In genomic region chr4:70734168-70734954, GRCh38 we compare ENCODE assay signal across 8 cellular contexts. TPM values are rescaled to one million over a fixed set of nuclear protein-coding genes. Genes with fewer than 3 reads are reported as not detected.
DNase-seq lines count a peak whose midpoint lies in the region.

No MANE protein-coding gene starts in this region.

- in situ Hi-C loops in HAP-1 (cut with MboI; ENCODE audit: low sequenced_read_pairs), result no loop called here

- no peaks in the 10 kb centered on the region for H3K9me3 ChIP-seq in HAP-1

- H3K36me3 Mint-ChIP-seq in activated T-helper 2 cell treated with anti-CD3 and anti-CD28 coated beads, Interferon-gamma antibody, Interleukin-2, Interleukin-4, amounts not matched to agents 10 μg/mL and 5 μg/mL and 100 μg/mL, durations not matched to agents 14 hours and 24 hours and 36 hours (ENCODE audit: low read depth), result no peaks in the 10 kb centered on the region

- intact Hi-C loops in activated T-helper 2 cell treated with anti-CD3 and anti-CD28 coated beads, Interferon-gamma antibody, Interleukin-2, Interleukin-4, amounts not matched to agents 10 μg/mL and 5 μg/mL and 100 μg/mL, durations not matched to agents 14 hours and 24 hours and 36 hours (cut with micrococcal nuclease), result loop anchor here (1.0 to 10.0 kb wide), 6 partner anchors 29 to 270 kb away; partner anchors contain the start of genes ENAM, MOB1B and UTP3

- H3K36me3 ChIP-seq in HAP-1 (replicated peaks), result no peaks in the 10 kb centered on the region

- peak overlapping the region; percentile 79 for H3K27ac Mint-ChIP-seq in activated T-helper 2 cell treated with anti-CD3 and anti-CD28 coated beads, Interferon-gamma antibody, Interleukin-2, Interleukin-4, amounts not matched to agents 10 μg/mL and 5 μg/mL and 100 μg/mL, durations not matched to agents 14 hours and 24 hours and 36 hours

- H3K4me3 Mint-ChIP-seq in activated T-helper 2 cell treated with anti-CD3 and anti-CD28 coated beads, Interferon-gamma antibody, Interleukin-2, Interleukin-4, amounts not matched to agents 10 μg/mL and 5 μg/mL and 100 μg/mL, durations not matched to agents 14 hours and 24 hours and 36 hours (ENCODE audit: low read depth), result peak overlapping the region; percentile 74

- H3K4me3 ChIP-seq in HAP-1, result peak overlapping the region; percentile 1; the same call in 1 of the 2 replicates

- no peaks in the 10 kb centered on the region for H3K27me3 ChIP-seq in HAP-1 (ENCODE audit: low read depth)

- peak; percentile 65 for DNase-seq in activated effector memory CD4-positive, alpha-beta T cell treated with anti-CD3 and anti-CD28 coated beads, Interleukin-2, amount 50 U/mL, for 16 hours
- DNase-seq in activated effector memory CD4-positive, alpha-beta T cell treated with Interleukin-2 at 50 U/mL for 16 hours, result no peak
- DNase-seq in HAP-1 (ENCODE audit: low spot score in 2 of 2) (peak; percentile 44 to 77), M059J (ENCODE audit: low read depth) (peak; percentile 67), glomerular visceral epithelial cell (ENCODE audit: extremely low spot score) (peak; percentile 52), renal cortical epithelial cell (ENCODE audit: low read depth) (peak; percentile 87), NCI-H2196 treated with DMSO at 0.1 percent for 48 hours (lab: John Stamatoyannopoulos, UW; ENCODE audit: unreplicated experiment) (no peak)
- peak; percentile 41 for DNase-seq in activated T-helper 2 cell treated with anti-CD3 and anti-CD28 coated beads, Interferon-gamma antibody, Interleukin-2, Interleukin-4, amounts not matched to agents 10 μg/mL and 5 μg/mL and 100 μg/mL, durations not matched to agents 14 hours and 24 hours and 36 hours (ENCODE audit: low spot score)

- no peaks in the 10 kb centered on the region for H3K9me3 Mint-ChIP-seq in activated T-helper 2 cell treated with anti-CD3 and anti-CD28 coated beads, Interferon-gamma antibody, Interleukin-2, Interleukin-4, amounts not matched to agents 10 μg/mL and 5 μg/mL and 100 μg/mL, durations not matched to agents 14 hours and 24 hours and 36 hours

- H3K4me1 Mint-ChIP-seq in activated T-helper 2 cell treated with anti-CD3 and anti-CD28 coated beads, Interferon-gamma antibody, Interleukin-2, Interleukin-4, amounts not matched to agents 10 μg/mL and 5 μg/mL and 100 μg/mL, durations not matched to agents 14 hours and 24 hours and 36 hours (ENCODE audit: low read depth), result peaks cover 40% of the 10 kb centered on the region

- H3K4me1 ChIP-seq in HAP-1, result peaks cover 18% of the 10 kb centered on the region

- no peaks in the 10 kb centered on the region for H3K27me3 Mint-ChIP-seq in activated T-helper 2 cell treated with anti-CD3 and anti-CD28 coated beads, Interferon-gamma antibody, Interleukin-2, Interleukin-4, amounts not matched to agents 10 μg/mL and 5 μg/mL and 100 μg/mL, durations not matched to agents 14 hours and 24 hours and 36 hours (ENCODE audit: low read depth)

RNA-seq across cellular contexts. Expression of gene RUFY3, which starts 12.6 kb away (rescaled TPM):
- 6.9 and 12.9 TPM in 2 replicates for total RNA-seq in M059J (2014; rRNA removed; shearing (Covaris generic))
- 20.5 and 22.3 TPM in 2 replicates for total RNA-seq in activated T-helper 2 cell treated with anti-CD3 and anti-CD28 coated beads, Interferon-gamma antibody, Interleukin-2, Interleukin-4, amounts not matched to agents 10 μg/mL and 5 μg/mL and 100 μg/mL, durations not matched to agents 14 hours and 24 hours and 36 hours
- total RNA-seq in renal cortical epithelial cell, result 37.9 and 74.9 TPM in 2 replicates

RNA-seq across cellular contexts. Expression of gene UTP3, which starts 46.0 kb away (rescaled TPM):
- total RNA-seq in M059J (2014; rRNA removed; shearing (Covaris generic)), result 10.1 and 16.2 TPM in 2 replicates
- total RNA-seq in activated T-helper 2 cell treated with anti-CD3 and anti-CD28 coated beads, Interferon-gamma antibody, Interleukin-2, Interleukin-4, amounts not matched to agents 10 μg/mL and 5 μg/mL and 100 μg/mL, durations not matched to agents 14 hours and 24 hours and 36 hours, result 44.1 and 46.3 TPM in 2 replicates
- total RNA-seq in renal cortical epithelial cell, result 15.1 and 47.4 TPM in 2 replicates

Comparison
In these comparisons a context has a peak if more than half of its experiments do, and no peak if none do; other contexts are left out.
1. DNase-seq: peak in activated effector memory CD4-positive, alpha-beta T cell treated with anti-CD3 and anti-CD28 coated beads, Interleukin-2, amount 50 U/mL, for 16 hours (single experiment), HAP-1 (2 of 2), M059J (single experiment), activated T-helper 2 cell treated with anti-CD3 and anti-CD28 coated beads, Interferon-gamma antibody, Interleukin-2, Interleukin-4, amounts not matched to agents 10 μg/mL and 5 μg/mL and 100 μg/mL, durations not matched to agents 14 hours and 24 hours and 36 hours (single experiment), glomerular visceral epithelial cell (single experiment) and renal cortical epithelial cell (single experiment); none in activated effector memory CD4-positive, alpha-beta T cell treated with Interleukin-2 at 50 U/mL for 16 hours (single experiment) and NCI-H2196 treated with DMSO at 0.1 percent for 48 hours (single experiment).